8 cellular contexts compared by ENCODE assay signal in the genomic region with DNA sequence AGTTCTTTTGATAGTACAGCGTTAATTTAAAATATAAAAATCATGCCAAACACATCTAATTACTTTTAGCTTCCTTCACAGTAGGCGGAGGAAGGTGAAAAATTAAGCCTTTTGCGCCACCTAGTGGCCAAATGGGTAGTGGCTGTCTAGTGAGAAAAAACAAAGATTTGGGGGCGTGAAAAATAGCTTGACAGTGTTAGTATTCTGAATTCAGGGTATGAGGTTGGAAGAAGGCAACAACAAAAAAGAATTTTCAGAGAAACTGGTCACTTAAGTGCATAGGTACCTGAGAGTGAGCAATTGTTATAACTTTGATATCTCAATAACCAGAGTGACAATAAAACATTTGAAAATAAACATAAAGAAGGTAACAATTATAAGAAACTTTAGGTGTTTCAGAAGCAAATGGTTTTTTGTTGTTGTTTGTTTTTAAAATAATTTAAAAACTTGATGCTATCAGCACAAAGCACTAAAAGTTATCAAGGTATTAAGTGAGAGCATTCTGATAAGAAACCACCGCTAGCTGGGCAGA. TPM values are rescaled to one million over a fixed set of nuclear protein-coding genes. Genes with fewer than 3 reads are reported as not detected.
DNase-seq lines count a peak whose midpoint lies in the region; ATAC-seq and TF ChIP-seq lines count a peak whose summit lies in the region.

No MANE protein-coding gene starts in this region.

- no peaks in the 10 kb centered on the region; the same call in none of the 2 replicates for H3K27me3 ChIP-seq in ACC112 (ENCODE audit: insufficient read depth, low read length)

- no peak overlapping the region for H3K27ac Mint-ChIP-seq in central memory CD8-positive, alpha-beta T cell (ENCODE audit: low read depth)

- H3K36me3 ChIP-seq in ACC112 (ENCODE audit: insufficient read depth, low read length): no peaks in the 10 kb centered on the region

- H3K36me3 Mint-ChIP-seq in central memory CD8-positive, alpha-beta T cell (ENCODE audit: insufficient read depth): peaks cover 3% of the 10 kb centered on the region

- in situ Hi-C loops in GM13976 (cut with MboI; ENCODE audit: low sequenced_read_pairs, unreplicated experiment): no loop called here

- H3K9me3 Mint-ChIP-seq in central memory CD8-positive, alpha-beta T cell: no peaks in the 10 kb centered on the region

- ATAC-seq in activated CD4-positive, CD25-positive, alpha-beta regulatory T cell treated with anti-CD3 and anti-CD28 coated beads, Interleukin-2, amount 50 U/mL, for 24 hours: peak; percentile 84 to 86
- ATAC-seq in central memory CD8-positive, alpha-beta T cell (replicated peaks; ENCODE audit: extremely low read depth, poor library complexity, severe bottlenecking): peak; percentile 83
- peak; percentile 91 for ATAC-seq in left lobe of liver
- no peak for ATAC-seq in GM21423 (IDR thresholded peaks at IDR 0.05; ENCODE audit: unreplicated experiment)

- H3K4me3 Mint-ChIP-seq in central memory CD8-positive, alpha-beta T cell: no peak overlapping the region

- H3K27ac ChIP-seq in ACC112 (ENCODE audit: low read depth, low read length): no peak overlapping the region

- DNase-seq in GM13976 (ENCODE audit: low spot score) (peak; percentile 46), NCI-H2171 (lab: John Stamatoyannopoulos, UW) (peak; percentile 9), left lobe of liver (ENCODE audit: low spot score) (peak; percentile 69)
- peak; percentile 83 to 87 for DNase-seq in central memory CD8-positive, alpha-beta T cell (ENCODE audit: low spot score in 2 of 2)
- peak; percentile 54 to 84 (median 74) for DNase-seq in stimulated activated CD4-positive, alpha-beta T cell treated with anti-CD3 and anti-CD28 coated beads, TNF-alpha, amount 100 ng/mL, for 1 hour (ENCODE audit: low read depth in 3 of 3, low spot score in 1 of 3)

- peak overlapping the region; percentile 37 for H2AFZ ChIP-seq in ACC112 (ENCODE audit: low read length, unreplicated experiment)

- no peaks in the 10 kb centered on the region for H3K79me2 ChIP-seq in ACC112 (ENCODE audit: control insufficient read depth, insufficient read depth, low read length, unreplicated experiment)

- H3K4me3 ChIP-seq in ACC112 (ENCODE audit: low read depth, low read length): no peak overlapping the region

- TF ChIP-seq CTCF in GM13976 (IDR thresholded peaks at IDR 0.05; ENCODE audit: borderline replicate concordance, control extremely low read depth, extremely low read depth, insufficient read depth, missing control alignments): peak; percentile 82

- peaks cover 12% of the 10 kb centered on the region for H3K4me1 Mint-ChIP-seq in central memory CD8-positive, alpha-beta T cell

- H3K4me1 ChIP-seq in ACC112 (ENCODE audit: control insufficient read depth, insufficient read depth, low read length, unreplicated experiment): peaks cover 7% of the 10 kb centered on the region

- H3K27me3 Mint-ChIP-seq in central memory CD8-positive, alpha-beta T cell: no peaks in the 10 kb centered on the region

RNA-seq across cellular contexts. Expression of a gene that starts 14.3 kb away (rescaled TPM):
- 13.9 TPM for total RNA-seq in left lobe of liver

RNA-seq across cellular contexts. Expression of a gene that starts 14.8 kb away (rescaled TPM):
- 10.6 TPM for total RNA-seq in left lobe of liver

RNA-seq across cellular contexts. Expression of a gene that starts 24.5 kb away (rescaled TPM):
- 41.1 TPM for total RNA-seq in left lobe of liver

RNA-seq across cellular contexts. Expression of a gene that starts 29.8 kb away (rescaled TPM):
- total RNA-seq in left lobe of liver: 11.8 TPM

RNA-seq across cellular contexts. Expression of a gene that starts 51.5 kb away (rescaled TPM):
- not detected for total RNA-seq in left lobe of liver

Comparison
In these comparisons a context has a peak if more than half of its experiments do, and no peak if none do; other contexts are left out.
1. DNase-seq: peak in every context shown above with its lines; median percentile 85 in central memory CD8-positive, alpha-beta T cell; 74 in stimulated activated CD4-positive, alpha-beta T cell treated with anti-CD3 and anti-CD28 coated beads, TNF-alpha, amount 100 ng/mL, for 1 hour; 69 in left lobe of liver; 46 in GM13976; 9 in NCI-H2171.